Comparison of ENCODE assay signal across 25 cellular contexts in genomic region chr10:103930449-103930848, GRCh38.
"Had no signal": no experiment of that assay in that cellular context is flagged by ENCODE, and none has a peak within 500 bp of the region (broad histone marks: within the 10 kb centered on the region; RNA-seq: fewer than 3 reads in every experiment).

No MANE protein-coding gene starts in this region.

- H3K4me1 Mint-ChIP-seq: activated CD4-positive, alpha-beta T cell treated with anti-CD3 and anti-CD28 coated beads, Interleukin-2, amount 10 ng/mL, durations not matched to agents 24 days and 14 days had no signal

- H3K27ac ChIP-seq: adrenal gland, breast epithelium, SJCRH30, SK-N-MC had no signal

- H3K27me3 ChIP-seq: adrenal gland, body of pancreas, breast epithelium, SJCRH30 had no signal

- H3K36me3 Mint-ChIP-seq: activated naive CD4-positive, alpha-beta T cell treated with anti-CD3 and anti-CD28 coated beads, Interleukin-2, amount 50 U/mL, for 72 hours had no signal

- H3K4me3 Mint-ChIP-seq: activated CD4-positive, alpha-beta T cell treated with anti-CD3 and anti-CD28 coated beads, Interleukin-2, amount 10 ng/mL, durations not matched to agents 24 days and 14 days; activated CD8-positive, alpha-beta T cell treated with anti-CD3 and anti-CD28 coated beads, Interleukin-2, amount 10 ng/mL, durations not matched to agents 7 days and 5 days; activated T-cell treated with anti-CD3 and anti-CD28 coated beads, Interleukin-2, amount 50 U/mL, for 24 hours had no signal

- H3K9me3 Mint-ChIP-seq: activated CD4-positive, alpha-beta T cell treated with anti-CD3 and anti-CD28 coated beads, Interleukin-2, amount 10 ng/mL, durations not matched to agents 24 days and 14 days; activated naive CD4-positive, alpha-beta T cell treated with anti-CD3 and anti-CD28 coated beads, Interleukin-2, amount 50 U/mL, for 72 hours; activated T-cell treated with anti-CD3 and anti-CD28 coated beads, Interleukin-2, amount 50 U/mL, for 24 hours; activated T-helper 2 cell treated with anti-CD3 and anti-CD28 coated beads, Interferon-gamma antibody, Interleukin-2, Interleukin-4, amounts not matched to agents 10 μg/mL and 5 μg/mL and 100 μg/mL, durations not matched to agents 14 hours and 24 hours and 36 hours had no signal

- H3K27me3 Mint-ChIP-seq: activated T-cell treated with anti-CD3 and anti-CD28 coated beads, Interleukin-2, amount 50 U/mL, for 24 hours had no signal

- H3K27ac Mint-ChIP-seq: activated CD4-positive, alpha-beta T cell treated with anti-CD3 and anti-CD28 coated beads, Interleukin-2, amount 10 ng/mL, durations not matched to agents 24 days and 14 days; activated CD8-positive, alpha-beta T cell treated with anti-CD3 and anti-CD28 coated beads, Interleukin-2, amount 10 ng/mL, durations not matched to agents 7 days and 5 days; activated naive CD4-positive, alpha-beta T cell treated with anti-CD3 and anti-CD28 coated beads, Interleukin-2, amount 50 U/mL, for 72 hours; activated T-cell treated with anti-CD3 and anti-CD28 coated beads, Interleukin-2, amount 50 U/mL, for 24 hours; activated T-helper 2 cell treated with anti-CD3 and anti-CD28 coated beads, Interferon-gamma antibody, Interleukin-2, Interleukin-4, amounts not matched to agents 10 μg/mL and 5 μg/mL and 100 μg/mL, durations not matched to agents 14 hours and 24 hours and 36 hours had no signal

- H3K4me1 ChIP-seq: breast epithelium had no signal

- H3K36me3 ChIP-seq: adrenal gland, breast epithelium, SJCRH30 had no signal

- ATAC-seq: activated CD8-positive, alpha-beta T cell treated with anti-CD3 and anti-CD28 coated beads, Interleukin-2, amount 10 ng/mL, durations not matched to agents 7 days and 5 days; activated naive CD4-positive, alpha-beta T cell treated with anti-CD3 and anti-CD28 coated beads, Interleukin-2, amount 50 U/mL, for 72 hours; body of pancreas; Panc1 had no signal

- H3K9me3 ChIP-seq: adrenal gland, body of pancreas, breast epithelium, SJCRH30 had no signal

- DNase-seq: activated CD4-positive, alpha-beta T cell treated with anti-CD3 and anti-CD28 coated beads, Interleukin-2, amount 10 ng/mL, durations not matched to agents 24 days and 14 days; activated CD4-positive, alpha-beta T cell treated with anti-CD3 and anti-CD28 coated beads, Interleukin-2, amount 50 U/mL, for 48 hours; activated CD8-positive, alpha-beta T cell treated with anti-CD3 and anti-CD28 coated beads, Interleukin-2, amount 10 ng/mL, durations not matched to agents 7 days and 5 days; activated gamma-delta T cell; activated naive CD4-positive, alpha-beta T cell treated with Interleukin-2 at 50 U/mL for 16 hours; activated T-cell treated with anti-CD3 and anti-CD28 coated beads, Interleukin-2, amount 50 U/mL, for 24 hours; adrenal gland; body of pancreas; Karpas-422; KBM-7; NCI-H1105; NCI-H1417 treated with DMSO at 0.1 percent for 48 hours; NCI-H187 treated with DMSO at 0.1 percent for 48 hours; NCI-H2081; NCI-H345; NCI-H526 treated with DMSO at 0.1 percent for 48 hours; NCI-H774; SHP77; SJCRH30; T1000 had no signal

- H3K4me3 ChIP-seq: adrenal gland, body of pancreas, breast epithelium, SJCRH30, SK-N-MC had no signal
